17 cellular contexts compared by ENCODE assay signal in genomic region chr11:119433369-119433749, GRCh38. TPM values are rescaled to one million over a fixed set of nuclear protein-coding genes. Genes with fewer than 3 reads are reported as not detected.
DNase-seq lines count a peak whose midpoint lies in the region; TF ChIP-seq lines count a peak whose summit lies in the region.
"Had no signal": no experiment of that assay in that cellular context is flagged by ENCODE, and none has a peak within 500 bp of the region (broad histone marks: within the 10 kb centered on the region; RNA-seq: fewer than 3 reads in every experiment).

No MANE protein-coding gene starts in this region.

- H2AFZ ChIP-seq in PC-9 (no peak overlapping the region), neuronal stem cell (ENCODE audit: low read length) (no peak overlapping the region)

- CTCF ChIA-PET in PC-9 (lab: Charles Lee) = no interaction called here

- intact Hi-C loops in PC-9 (cut with micrococcal nuclease; ENCODE audit: unreplicated experiment) = no loop called here
- intact Hi-C loops in esophagus squamous epithelium (cut with DNase I) = no loop called here

- no peaks in the 10 kb centered on the region for H3K36me3 Mint-ChIP-seq in endothelial cell (ENCODE audit: low read depth, unreplicated experiment)

- no peak overlapping the region for H2BK12ac ChIP-seq in neuronal stem cell (ENCODE audit: low read length)

- H3K23ac ChIP-seq in neuronal stem cell (ENCODE audit: low read depth, low read length, poor library complexity) = peak overlapping the region; percentile 8

- H3K4me2 ChIP-seq in PC-9 = peak overlapping the region; percentile 65
- H3K4me2 ChIP-seq in neuronal stem cell (ENCODE audit: insufficient read depth, low read length, poor library complexity, severe bottlenecking) = no peak overlapping the region

- no peaks in the 10 kb centered on the region; the same call in 1 of the 2 replicates for H3F3A ChIP-seq in PC-9 (ENCODE audit: insufficient read depth, low read depth)

- H3K9me3 ChIP-seq in PC-9 (ENCODE audit: insufficient read depth, low read depth) = no peaks in the 10 kb centered on the region
- peaks cover 0 to under 1% of the 10 kb centered on the region in 2 donors for H3K9me3 ChIP-seq in neuronal stem cell (replicated peaks in 1 of 2; ENCODE audit: control insufficient read depth in 2 of 2, insufficient read depth in 1 of 2, low read depth in 1 of 2, low read length in 2 of 2)
- H3K9me3 ChIP-seq in esophagus squamous epithelium = no peaks in the 10 kb centered on the region
- H3K9me3 ChIP-seq: colonic mucosa, gastroesophageal sphincter, neutrophil had no signal

- DNase-seq in AG20443 (ENCODE audit: low spot score) (peak; percentile 50), PC-9 (no peak), endothelial cell (ENCODE audit: low spot score) (no peak), neuronal stem cell (ENCODE audit: low spot score) (no peak), esophagus squamous epithelium (lab: John Stamatoyannopoulos, UW) (no peak), cerebellar cortex (ENCODE audit: low spot score) (no peak), NCI-H2196 treated with DMSO at 0.1 percent for 48 hours (lab: John Stamatoyannopoulos, UW; ENCODE audit: unreplicated experiment) (no peak), MV-4-11 (lab: John Stamatoyannopoulos, UW) (no peak)
- DNase-seq: activated CD4-positive, alpha-beta T cell treated with anti-CD3 and anti-CD28 coated beads, Interleukin-2, amount 10 ng/mL, durations not matched to agents 24 days and 14 days; activated gamma-delta T cell; colonic mucosa; left cardiac atrium; NCI-H774; stimulated activated CD8-positive, alpha-beta memory T cell treated with anti-CD3 and anti-CD28 coated beads, Interleukin-4, amount 100 ng/mL, for 48 hours had no signal

- H2AK5ac ChIP-seq in neuronal stem cell (ENCODE audit: low read depth, low read length) = no peak overlapping the region

- no peak overlapping the region for H3K18ac ChIP-seq in neuronal stem cell (ENCODE audit: low read length)

- H3K4me1 ChIP-seq in PC-9 (replicated peaks; ENCODE audit: insufficient read depth) = peaks cover 17% of the 10 kb centered on the region
- peaks cover 0 to 11% of the 10 kb centered on the region in 2 donors for H3K4me1 ChIP-seq in neuronal stem cell (ENCODE audit: control insufficient read depth in 2 of 2, insufficient read depth in 1 of 2, low read depth in 1 of 2, low read length in 2 of 2)
- peaks cover 0 to 17% (median 12%) of the 10 kb centered on the region in 3 donors for H3K4me1 ChIP-seq in esophagus squamous epithelium
- H3K4me1 ChIP-seq: colonic mucosa had no signal

- POLR2A ChIA-PET in PC-9 (lab: Charles Lee; ENCODE audit: unreplicated experiment) = no interaction called here

- H3K27me3 Mint-ChIP-seq in endothelial cell (ENCODE audit: unreplicated experiment) = peaks cover 2% of the 10 kb centered on the region

- H3K9ac ChIP-seq in neuronal stem cell (ENCODE audit: low read depth, low read length, poor library complexity) = no peak overlapping the region

- H3K9me3 Mint-ChIP-seq in endothelial cell (ENCODE audit: unreplicated experiment) = no peaks in the 10 kb centered on the region

- no peak overlapping the region for H3K4ac ChIP-seq in neuronal stem cell (ENCODE audit: low read length)

- no peak overlapping the region for H3K4me3 ChIP-seq in PC-9
- H3K4me3 ChIP-seq in neuronal stem cell (ENCODE audit: low read length in 2 of 2) = no peak overlapping the region
- peak overlapping the region in 1 of 4 donors; percentile 35 for H3K4me3 ChIP-seq in esophagus squamous epithelium
- H3K4me3 ChIP-seq: colonic mucosa had no signal

- BruUV-seq in PC-9 (replicated peaks; lab: Mats Ljungman, UMichigan) = no TSS peak

- peaks cover 24% of the 10 kb centered on the region for H3K4me1 Mint-ChIP-seq in endothelial cell (ENCODE audit: unreplicated experiment)
- H3K4me1 Mint-ChIP-seq: activated CD4-positive, alpha-beta T cell treated with anti-CD3 and anti-CD28 coated beads, Interleukin-2, amount 10 ng/mL, durations not matched to agents 24 days and 14 days had no signal

- peak overlapping the region; percentile 50 for H3K4me3 Mint-ChIP-seq in endothelial cell (ENCODE audit: unreplicated experiment)
- H3K4me3 Mint-ChIP-seq: activated CD4-positive, alpha-beta T cell treated with anti-CD3 and anti-CD28 coated beads, Interleukin-2, amount 10 ng/mL, durations not matched to agents 24 days and 14 days had no signal

- H4K91ac ChIP-seq in neuronal stem cell (ENCODE audit: low read depth, low read length, poor library complexity) = no peak overlapping the region

- H2BK120ac ChIP-seq in neuronal stem cell (ENCODE audit: low read depth, low read length) = no peak overlapping the region

- no peak overlapping the region for H2BK15ac ChIP-seq in neuronal stem cell (ENCODE audit: low read length)

- no peaks in the 10 kb centered on the region for H4K20me1 ChIP-seq in PC-9 (ENCODE audit: insufficient read depth)

- H3K27me3 ChIP-seq in PC-9 (ENCODE audit: insufficient read depth, low read depth) = no peaks in the 10 kb centered on the region
- peaks cover 0 to 51% (median 0%) of the 10 kb centered on the region in 3 experiments for H3K27me3 ChIP-seq in neuronal stem cell (ENCODE audit: control insufficient read depth in 3 of 3, insufficient read depth in 3 of 3, low read depth in 1 of 3, low read length in 3 of 3)
- peaks cover 0 to 34% (median 0%) of the 10 kb centered on the region in 4 donors for H3K27me3 ChIP-seq in esophagus squamous epithelium
- H3K27me3 ChIP-seq: colonic mucosa, gastroesophageal sphincter had no signal

- H3K79me1 ChIP-seq in neuronal stem cell (ENCODE audit: low read depth, low read length) = no peaks in the 10 kb centered on the region

- H3K79me2 ChIP-seq in PC-9 (ENCODE audit: low read depth) = no peaks in the 10 kb centered on the region

- H3K27ac Mint-ChIP-seq in endothelial cell (ENCODE audit: unreplicated experiment) = no peak overlapping the region
- H3K27ac Mint-ChIP-seq: activated CD4-positive, alpha-beta T cell treated with anti-CD3 and anti-CD28 coated beads, Interleukin-2, amount 10 ng/mL, durations not matched to agents 24 days and 14 days had no signal

- no peak for TF ChIP-seq CTCF in PC-9 (conservative IDR thresholded peaks at IDR 0.05)
- no peak for TF ChIP-seq CTCF in endothelial cell (IDR thresholded peaks at IDR 0.05; ENCODE audit: unreplicated experiment)
- TF ChIP-seq CTCF in esophagus squamous epithelium (IDR thresholded peaks at IDR 0.05) = no peak

- no peak for TF ChIP-seq POLR2A in esophagus squamous epithelium (IDR thresholded peaks at IDR 0.05)

- H3K9me2 ChIP-seq in PC-9 (ENCODE audit: insufficient read depth) = no peaks in the 10 kb centered on the region

- H3K27ac ChIP-seq in PC-9 = no peak overlapping the region
- H3K27ac ChIP-seq in neuronal stem cell (replicated peaks; ENCODE audit: low read length) = no peak overlapping the region
- peak overlapping the region in 1 of 4 donors; percentile 39 for H3K27ac ChIP-seq in esophagus squamous epithelium
- H3K27ac ChIP-seq: C4-2B, colonic mucosa, neutrophil had no signal

- no peak overlapping the region for H2BK5ac ChIP-seq in neuronal stem cell (ENCODE audit: low read length)

- no peak overlapping the region for H4K8ac ChIP-seq in neuronal stem cell (ENCODE audit: low read depth, low read length)

- no peaks in the 10 kb centered on the region for H3K36me3 ChIP-seq in PC-9 (ENCODE audit: low read depth)
- H3K36me3 ChIP-seq in neuronal stem cell (replicated peaks in 1 of 2; ENCODE audit: control insufficient read depth in 2 of 2, insufficient read depth in 2 of 2, low read length in 2 of 2) = no peaks in the 10 kb centered on the region
- H3K36me3 ChIP-seq in esophagus squamous epithelium = no peaks in the 10 kb centered on the region
- H3K36me3 ChIP-seq: colonic mucosa, gastroesophageal sphincter, neutrophil had no signal

- H3K14ac ChIP-seq in neuronal stem cell (ENCODE audit: low read length) = no peak overlapping the region

RNA-seq across cellular contexts. Expression of gene THY1, which starts 10.4 kb away (rescaled TPM):
- total RNA-seq in PC-9 (2021) (not detected in 2 replicates), endothelial cell (ENCODE audit: unreplicated experiment) (526 TPM), esophagus squamous epithelium (1 to 10 TPM in 3 of 4 donors, under 1 TPM in 1; 0.57 to 7.6 (median 2.9) TPM)
- polyA plus RNA-seq in neuronal stem cell (2013, experiment 1 of 2) = 85.1 TPM
- 84.3 TPM for polyA plus RNA-seq in neuronal stem cell (2013, experiment 2 of 2)

RNA-seq across cellular contexts. Expression of gene USP2, which starts 51.9 kb away (rescaled TPM):
- total RNA-seq in PC-9 (2021) (2.1 and 2.7 TPM in 2 replicates), endothelial cell (ENCODE audit: unreplicated experiment) (1.5 TPM), esophagus squamous epithelium (1 to 10 TPM; 1.9 to 9.6 (median 4.8) TPM)
- 4.2 TPM for polyA plus RNA-seq in neuronal stem cell (2013, experiment 1 of 2)
- 4.4 TPM for polyA plus RNA-seq in neuronal stem cell (2013, experiment 2 of 2)

Comparison
In these comparisons a context has a peak if more than half of its experiments do, and no peak if none do; other contexts are left out.
1. RNA of gene THY1, which starts 10.4 kb away (total RNA-seq): 526 TPM in endothelial cell (single experiment); 0.57 to 7.6 TPM in esophagus squamous epithelium and not detected in PC-9; every median in the first group is over 10 times any median in the second.